Comparison of ENCODE assay signal across 8 cellular contexts in genomic region chr1:160342953-160343869, GRCh38. TPM values are rescaled to one million over a fixed set of nuclear protein-coding genes. Genes with fewer than 3 reads are reported as not detected.
DNase-seq lines count a peak whose midpoint lies in the region; FAIRE-seq and TF ChIP-seq lines count a peak whose summit lies in the region.

TSS of gene COPA (minus strand) at chr1:160343250. CDS start at chr1:160343170, 80 bp downstream.
TSS of gene NCSTN (plus strand) at chr1:160343383. CDS start at chr1:160343397, 14 bp downstream.

- WGBS in neuronal stem cell (ENCODE audit: extremely low coverage in 2 of 2, insufficient read length in 2 of 2, insufficient replicate concordance in 1 of 2), 2 donors: no CpG with 5 or more reads among the region's 58 CpGs

- in situ Hi-C loops in SK-MEL-5 (cut with HindIII; ENCODE audit: low pct_unique_long_range_greater_than_20kb, low sequenced_read_pairs): no loop called here

- CTCF ChIA-PET in HEK293 (lab: Yijun Ruan, JAX): interaction anchor here (0.5 to 1.0 kb wide), 5 partner anchors 24 to 150 kb away, joined by 3 to 5 read pairs (median 4); no protein-coding TSS in a partner anchor

- peak within 1 kb of the TSS; percentile 94 for H3K18ac ChIP-seq in neuronal stem cell (ENCODE audit: low read length)

- POLR2A ChIA-PET in HEK293 (lab: Yijun Ruan, JAX): interaction anchor here (0.7 to 1.9 kb wide), 2 partner anchors 9 to 75 kb away, joined by 4 read pairs; no protein-coding TSS in a partner anchor

- peak within 1 kb of the TSS; percentile 56 for H3K14ac ChIP-seq in neuronal stem cell (ENCODE audit: low read length)

- peak within 1 kb of the TSS; percentile 89 for H3K4me2 ChIP-seq in neuronal stem cell (ENCODE audit: insufficient read depth, low read length, poor library complexity, severe bottlenecking)

- peak; percentile 42; the same call in 1 of the 2 replicates for TF ChIP-seq CTCF in HEK293 (tag by site-specific recombination; IDR thresholded peaks at IDR 0.05)
- no peak for TF ChIP-seq CTCF in subcutaneous adipose tissue (IDR thresholded peaks at IDR 0.05; ENCODE audit: low read depth)

- H3K27me3 ChIP-seq in neuronal stem cell (ENCODE audit: control insufficient read depth in 3 of 3, insufficient read depth in 3 of 3, low read depth in 1 of 3, low read length in 3 of 3): no peaks in the 10 kb centered on the region

- H3K79me1 ChIP-seq in neuronal stem cell (ENCODE audit: low read depth, low read length): peaks cover 5% of the 10 kb centered on the region

- H3K27ac ChIP-seq in HEK293 (ENCODE audit: extremely low read depth, low read depth, low read length): peak within 1 kb of the TSS; percentile 59; the same call in 1 of the 2 replicates
- no peak within 1 kb of the TSS for H3K27ac ChIP-seq in neuronal stem cell (replicated peaks; ENCODE audit: low read length)

- H4K91ac ChIP-seq in neuronal stem cell (ENCODE audit: low read depth, low read length, poor library complexity): no peak within 1 kb of the TSS

- H3K9me3 ChIP-seq in HEK293 (ENCODE audit: control insufficient read depth, insufficient read depth, low read depth, low read length) (no peaks in the 10 kb centered on the region), neuronal stem cell (replicated peaks in 1 of 2; ENCODE audit: control insufficient read depth in 2 of 2, insufficient read depth in 1 of 2, low read depth in 1 of 2, low read length in 2 of 2) (no peaks in the 10 kb centered on the region)

- peak within 1 kb of the TSS; percentile 75 for H2BK5ac ChIP-seq in neuronal stem cell (ENCODE audit: low read length)

- peak within 1 kb of the TSS; percentile 92 for H2AFZ ChIP-seq in neuronal stem cell (ENCODE audit: low read length)

- no peak within 1 kb of the TSS for H2BK12ac ChIP-seq in neuronal stem cell (ENCODE audit: low read length)

- H3K36me3 ChIP-seq in HEK293 (ENCODE audit: control insufficient read depth in 2 of 2, insufficient read depth in 1 of 2, low read length in 2 of 2) (peaks cover 31 to 65% of the 10 kb centered on the region in 2 experiments), neuronal stem cell (replicated peaks in 1 of 2; ENCODE audit: control insufficient read depth in 2 of 2, insufficient read depth in 2 of 2, low read length in 2 of 2) (peaks cover 11 to 68% of the 10 kb centered on the region in 2 donors)

- H3K4me3 ChIP-seq in HEK293 (ENCODE audit: low read depth, low read length): peak within 1 kb of the TSS; percentile 69
- H3K4me3 ChIP-seq in neuronal stem cell (ENCODE audit: low read length in 2 of 2): peak within 1 kb of the TSS; percentile 86 to 89

- H3K4ac ChIP-seq in neuronal stem cell (ENCODE audit: low read length): no peak within 1 kb of the TSS

- peak; percentile 95 for FAIRE-seq in G401.6 (lab: Jason Lieb, UNC)

- peak within 1 kb of the TSS; percentile 93 for H3K9ac ChIP-seq in neuronal stem cell (ENCODE audit: low read depth, low read length, poor library complexity)

- peak within 1 kb of the TSS; percentile 82 for H2AK5ac ChIP-seq in neuronal stem cell (ENCODE audit: low read depth, low read length)

- no peak within 1 kb of the TSS for H2BK15ac ChIP-seq in neuronal stem cell (ENCODE audit: low read length)

- H3K23ac ChIP-seq in neuronal stem cell (ENCODE audit: low read depth, low read length, poor library complexity): peak within 1 kb of the TSS; percentile 50

- DNase-seq in MV-4-11 (lab: John Stamatoyannopoulos, UW) (peak; percentile 92), SK-MEL-5 (ENCODE audit: low read depth, low spot score) (peak; percentile 96), foreskin melanocyte (peak; percentile 90), neuronal stem cell (ENCODE audit: low spot score) (peak; percentile 91)
- peak; percentile 90 for DNase-seq in activated naive CD4-positive, alpha-beta T cell treated with Interleukin-2 at 50 U/mL for 16 hours

- H2BK120ac ChIP-seq in neuronal stem cell (ENCODE audit: low read depth, low read length): no peak within 1 kb of the TSS

- H3K4me1 ChIP-seq in HEK293 (ENCODE audit: control insufficient read depth, insufficient read depth, low read length) (no peaks in the 10 kb centered on the region; the same call in 1 of the 2 replicates), neuronal stem cell (ENCODE audit: control insufficient read depth in 2 of 2, insufficient read depth in 1 of 2, low read depth in 1 of 2, low read length in 2 of 2) (peaks cover 4 to 7% of the 10 kb centered on the region in 2 donors)

- peak within 1 kb of the TSS; percentile 53 for H4K8ac ChIP-seq in neuronal stem cell (ENCODE audit: low read depth, low read length)

TF ChIP-seq in HEK293, 187 proteins besides CTCF, POLR2A, EP300 and RAD21 (continues in another document):
- no peak for TF ChIP-seq FEZF1 (tag by site-specific recombination; IDR thresholded peaks at IDR 0.05)
- TF ChIP-seq HOXC10 (CRISPR knock-in tag; IDR thresholded peaks at IDR 0.05): no peak
- peak; percentile 97 for TF ChIP-seq ZFP69B (tag by site-specific recombination; IDR thresholded peaks at IDR 0.05)
- peak; percentile 95 for TF ChIP-seq ZBTB21 (tag by site-specific recombination; IDR thresholded peaks at IDR 0.05)
- no peak for TF ChIP-seq ZNF19 (tag by site-specific recombination; IDR thresholded peaks at IDR 0.05; ENCODE audit: low read depth)
- TF ChIP-seq RBAK (tag by site-specific recombination; IDR thresholded peaks at IDR 0.05): no peak
- TF ChIP-seq ZNF544 (tag by site-specific recombination; IDR thresholded peaks at IDR 0.05): no peak
- no peak for TF ChIP-seq TCF7L2 (IDR thresholded peaks at IDR 0.05; ENCODE audit: borderline replicate concordance, low read depth, low read length)
- TF ChIP-seq ZNF341 (tag by site-specific recombination; IDR thresholded peaks at IDR 0.05; ENCODE audit: low read depth): no peak
- TF ChIP-seq ZNF626 (tag by site-specific recombination; IDR thresholded peaks at IDR 0.05): no peak
- TF ChIP-seq ZNF510 (tag by site-specific recombination; IDR thresholded peaks at IDR 0.05; ENCODE audit: insufficient replicate concordance): no peak
- peak; percentile 20; the same call in 1 of the 2 replicates for TF ChIP-seq ZNF777 (tag by site-specific recombination; IDR thresholded peaks at IDR 0.05; ENCODE audit: borderline replicate concordance)
- peak; percentile 49; the same call in 1 of the 2 replicates for TF ChIP-seq ZNF394 (tag by site-specific recombination; IDR thresholded peaks at IDR 0.05; ENCODE audit: borderline replicate concordance)
- TF ChIP-seq, protein P1, sequence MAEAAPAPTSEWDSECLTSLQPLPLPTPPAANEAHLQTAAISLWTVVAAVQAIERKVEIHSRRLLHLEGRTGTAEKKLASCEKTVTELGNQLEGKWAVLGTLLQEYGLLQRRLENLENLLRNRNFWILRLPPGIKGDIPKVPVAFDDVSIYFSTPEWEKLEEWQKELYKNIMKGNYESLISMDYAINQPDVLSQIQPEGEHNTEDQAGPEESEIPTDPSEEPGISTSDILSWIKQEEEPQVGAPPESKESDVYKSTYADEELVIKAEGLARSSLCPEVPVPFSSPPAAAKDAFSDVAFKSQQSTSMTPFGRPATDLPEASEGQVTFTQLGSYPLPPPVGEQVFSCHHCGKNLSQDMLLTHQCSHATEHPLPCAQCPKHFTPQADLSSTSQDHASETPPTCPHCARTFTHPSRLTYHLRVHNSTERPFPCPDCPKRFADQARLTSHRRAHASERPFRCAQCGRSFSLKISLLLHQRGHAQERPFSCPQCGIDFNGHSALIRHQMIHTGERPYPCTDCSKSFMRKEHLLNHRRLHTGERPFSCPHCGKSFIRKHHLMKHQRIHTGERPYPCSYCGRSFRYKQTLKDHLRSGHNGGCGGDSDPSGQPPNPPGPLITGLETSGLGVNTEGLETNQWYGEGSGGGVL (tag by site-specific recombination; IDR thresholded peaks at IDR 0.05): peak; percentile 32; the same call in 1 of the 2 replicates
- peak; percentile 75; the same call in 1 of the 2 replicates for TF ChIP-seq ELK4 (IDR thresholded peaks at IDR 0.05; ENCODE audit: borderline replicate concordance, low read depth, low read length)

RNA-seq across cellular contexts. Expression of gene COPA, which starts in this region (rescaled TPM):
- total RNA-seq in SK-MEL-5 (2014; rRNA removed; shearing (Covaris generic)): 183 and 186 TPM in 2 replicates
- polyA plus RNA-seq in SK-MEL-5 (2015; cell fraction: cytosol; rRNA removed): 162 and 214 TPM in 2 replicates
- polyA plus RNA-seq in SK-MEL-5 (2015; cell fraction: nucleus; rRNA removed): 86.6 and 95.4 TPM in 2 replicates
- 58.9 TPM for polyA plus RNA-seq in neuronal stem cell (2013, experiment 1 of 2)
- polyA plus RNA-seq in neuronal stem cell (2013, experiment 2 of 2): 60.0 TPM
- 100 to 1,000 TPM; 140 to 186 (median 150) TPM for total RNA-seq in subcutaneous adipose tissue

RNA-seq across cellular contexts. Expression of gene NCSTN, which starts in this region (rescaled TPM):
- 85.8 and 87.3 TPM in 2 replicates for total RNA-seq in SK-MEL-5 (2014; rRNA removed; shearing (Covaris generic))
- 201 and 219 TPM in 2 replicates for polyA plus RNA-seq in SK-MEL-5 (2015; cell fraction: cytosol; rRNA removed)
- 166 and 181 TPM in 2 replicates for polyA plus RNA-seq in SK-MEL-5 (2015; cell fraction: nucleus; rRNA removed)
- polyA plus RNA-seq in neuronal stem cell (2013, experiment 1 of 2): 65.2 TPM
- 67.6 TPM for polyA plus RNA-seq in neuronal stem cell (2013, experiment 2 of 2)
- 100 to 1,000 TPM in 1 of 4 donors, 10 to 100 TPM in 3; 78.7 to 113 (median 88.8) TPM for total RNA-seq in subcutaneous adipose tissue
